In the genomic region with DNA sequence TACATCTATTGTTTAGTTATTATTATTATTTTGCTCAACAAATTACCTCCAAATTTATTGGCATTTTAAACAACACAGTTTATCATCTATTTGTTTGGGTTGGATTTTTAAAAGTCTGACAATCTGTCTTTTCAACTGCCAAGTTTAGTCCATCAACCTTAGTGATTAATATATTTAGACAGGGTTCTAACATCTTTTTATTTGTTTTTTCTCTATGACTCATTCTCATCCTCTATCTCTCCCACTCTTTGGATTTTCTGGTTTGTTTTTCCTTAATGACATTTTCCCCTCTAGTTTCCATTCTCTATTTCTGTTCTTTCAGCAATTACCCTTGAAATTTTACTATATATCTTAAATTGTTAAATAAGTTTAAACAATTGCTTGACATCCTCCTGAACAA, we compare ENCODE assay signal across 15 cellular contexts. TPM values are rescaled to one million over a fixed set of nuclear protein-coding genes. Genes with fewer than 3 reads are reported as not detected.
DNase-seq lines count a peak whose midpoint lies in the region; ATAC-seq and TF ChIP-seq lines count a peak whose summit lies in the region.
"Had no signal": no experiment of that assay in that cellular context is flagged by ENCODE, and none has a peak within 500 bp of the region (broad histone marks: within the 10 kb centered on the region; RNA-seq: fewer than 3 reads in every experiment).

No MANE protein-coding gene starts in this region.

- CTCF ChIA-PET in PC-3 (lab: Charles Lee) = no interaction called here
- CTCF ChIA-PET in naive thymus-derived CD4-positive, alpha-beta T cell (lab: Charles Lee) = no interaction called here

- no peaks in the 10 kb centered on the region for H3K27me3 ChIP-seq in PC-3 (ENCODE audit: low read length)
- no peaks in the 10 kb centered on the region for H3K27me3 ChIP-seq in naive thymus-derived CD4-positive, alpha-beta T cell (ENCODE audit: control insufficient read depth in 2 of 2, insufficient read depth in 2 of 2, low read length in 2 of 2)
- H3K27me3 ChIP-seq: BLaER1 treated with 17β-estradiol and CSF1 and Interleukin-3, amounts not matched to agents 10 nM and 100 nM had no signal

- peak overlapping the region; percentile 66 for H3K27ac ChIP-seq in PC-3 (ENCODE audit: low read length)
- H3K27ac ChIP-seq in naive thymus-derived CD4-positive, alpha-beta T cell (ENCODE audit: low read depth, low read length) = no peak overlapping the region
- H3K27ac ChIP-seq: BLaER1 treated with 17β-estradiol and CSF1 and Interleukin-3, amounts not matched to agents 10 nM and 100 nM had no signal

- no peak for DNase-seq in activated naive CD4-positive, alpha-beta T cell treated with anti-CD3 and anti-CD28 coated beads, Interleukin-2, amount 50 U/mL, for 72 hours (ENCODE audit: low spot score in 2 of 2)
- DNase-seq in PC-3 = peak; percentile 56
- DNase-seq in central memory CD8-positive, alpha-beta T cell (ENCODE audit: low spot score in 2 of 2) = no peak
- DNase-seq in naive thymus-derived CD4-positive, alpha-beta T cell = no peak
- DNase-seq in activated effector memory CD4-positive, alpha-beta T cell treated with Interleukin-2 at 50 U/mL for 16 hours = no peak
- DNase-seq in activated effector memory CD4-positive, alpha-beta T cell treated with anti-CD3 and anti-CD28 coated beads, Interleukin-2, amount 50 U/mL, for 16 hours = no peak
- DNase-seq: 8988T; ACHN; CD4-positive, alpha-beta memory T cell; DND-41; H7 had no signal

- no peaks in the 10 kb centered on the region for H3K9me3 Mint-ChIP-seq in activated naive CD4-positive, alpha-beta T cell treated with anti-CD3 and anti-CD28 coated beads, Interleukin-2, amount 50 U/mL, for 24 hours
- peaks cover 0 to 4% of the 10 kb centered on the region in 2 donors for H3K9me3 Mint-ChIP-seq in activated naive CD4-positive, alpha-beta T cell treated with anti-CD3 and anti-CD28 coated beads, Interleukin-2, amount 50 U/mL, for 72 hours
- H3K9me3 Mint-ChIP-seq in central memory CD8-positive, alpha-beta T cell = no peaks in the 10 kb centered on the region
- H3K9me3 Mint-ChIP-seq in naive thymus-derived CD4-positive, alpha-beta T cell = no peaks in the 10 kb centered on the region
- H3K9me3 Mint-ChIP-seq: CD4-positive, alpha-beta memory T cell; GM23338 had no signal

- no peak overlapping the region for H2AFZ ChIP-seq in PC-3 (ENCODE audit: low read length)
- H2AFZ ChIP-seq: GM23338 had no signal

- peak overlapping the region; percentile 20 for H3K4me3 Mint-ChIP-seq in activated naive CD4-positive, alpha-beta T cell treated with anti-CD3 and anti-CD28 coated beads, Interleukin-2, amount 50 U/mL, for 24 hours
- no peak overlapping the region for H3K4me3 Mint-ChIP-seq in central memory CD8-positive, alpha-beta T cell
- H3K4me3 Mint-ChIP-seq in naive thymus-derived CD4-positive, alpha-beta T cell = no peak overlapping the region
- H3K4me3 Mint-ChIP-seq: CD4-positive, alpha-beta memory T cell; GM23338 had no signal

- POLR2A ChIA-PET in PC-3 (lab: Charles Lee; ENCODE audit: unreplicated experiment) = no interaction called here
- POLR2A ChIA-PET in naive thymus-derived CD4-positive, alpha-beta T cell (lab: Charles Lee) = no interaction called here

- H3K79me2 ChIP-seq in PC-3 (ENCODE audit: low read length) = no peaks in the 10 kb centered on the region

- ATAC-seq in activated naive CD4-positive, alpha-beta T cell treated with anti-CD3 and anti-CD28 coated beads, Interleukin-2, amount 50 U/mL, for 72 hours = no peak
- ATAC-seq in PC-3 = peak; percentile 82
- ATAC-seq in central memory CD8-positive, alpha-beta T cell (replicated peaks; ENCODE audit: extremely low read depth, poor library complexity, severe bottlenecking) = no peak
- ATAC-seq in naive thymus-derived CD4-positive, alpha-beta T cell = no peak
- no peak for ATAC-seq in GM18868 (IDR thresholded peaks at IDR 0.05; ENCODE audit: unreplicated experiment)
- ATAC-seq: GM23338 had no signal

- H3K36me3 ChIP-seq in PC-3 (ENCODE audit: low read depth, low read length) = no peaks in the 10 kb centered on the region
- no peaks in the 10 kb centered on the region for H3K36me3 ChIP-seq in naive thymus-derived CD4-positive, alpha-beta T cell (ENCODE audit: control insufficient read depth in 2 of 3, insufficient read depth in 3 of 3, low read length in 3 of 3)

- no peaks in the 10 kb centered on the region for H3K9me3 ChIP-seq in PC-3 (ENCODE audit: low read length)
- H3K9me3 ChIP-seq in naive thymus-derived CD4-positive, alpha-beta T cell (ENCODE audit: control insufficient read depth in 2 of 3, low read length in 3 of 3) = no peaks in the 10 kb centered on the region

- H3K4me2 ChIP-seq in PC-3 (ENCODE audit: low read length) = peak overlapping the region; percentile 30
- H3K4me2 ChIP-seq: BLaER1 treated with 17β-estradiol and CSF1 and Interleukin-3, amounts not matched to agents 10 nM and 100 nM; GM23338 had no signal

- intact Hi-C loops in PC-3 (cut with micrococcal nuclease) = loop anchor here (1.0 to 5.0 kb wide), 2 partner anchors 34 to 69 kb away; no protein-coding TSS in a partner anchor
- intact Hi-C loops in naive thymus-derived CD4-positive, alpha-beta T cell (cut with micrococcal nuclease) = no loop called here

- BruUV-seq in PC-3 (replicated peaks; lab: Mats Ljungman, UMichigan) = no TSS peak

- H4K20me1 ChIP-seq in PC-3 (ENCODE audit: low read length) = no peaks in the 10 kb centered on the region

- TF ChIP-seq CTCF in PC-3 (conservative IDR thresholded peaks at IDR 0.05; ENCODE audit: low read depth, low read length) = no peak

- peaks cover 42% of the 10 kb centered on the region for H3K4me1 Mint-ChIP-seq in activated naive CD4-positive, alpha-beta T cell treated with anti-CD3 and anti-CD28 coated beads, Interleukin-2, amount 50 U/mL, for 24 hours
- H3K4me1 Mint-ChIP-seq in central memory CD8-positive, alpha-beta T cell = no peaks in the 10 kb centered on the region
- peaks cover 0 to 36% (median 19%) of the 10 kb centered on the region in 7 donors for H3K4me1 Mint-ChIP-seq in naive thymus-derived CD4-positive, alpha-beta T cell
- H3K4me1 Mint-ChIP-seq: GM23338 had no signal

- H3K9ac ChIP-seq in PC-3 (ENCODE audit: low read length) = 0 out of 2 replicates have a peak overlapping the region, but pooled peaks have one; percentile 13
- H3K9ac ChIP-seq: BLaER1 treated with 17β-estradiol and CSF1 and Interleukin-3, amounts not matched to agents 10 nM and 100 nM had no signal

- no peak overlapping the region for H3K4me3 ChIP-seq in PC-3 (ENCODE audit: low read length)
- H3K4me3 ChIP-seq in naive thymus-derived CD4-positive, alpha-beta T cell (ENCODE audit: low read length) = no peak overlapping the region
- H3K4me3 ChIP-seq: BLaER1 treated with 17β-estradiol and CSF1 and Interleukin-3, amounts not matched to agents 10 nM and 100 nM; GM23338 had no signal

- no peaks in the 10 kb centered on the region for H3K9me2 ChIP-seq in PC-3 (replicated peaks; ENCODE audit: low read length)

- H3K36me3 Mint-ChIP-seq in activated naive CD4-positive, alpha-beta T cell treated with anti-CD3 and anti-CD28 coated beads, Interleukin-2, amount 50 U/mL, for 24 hours = peaks cover 11% of the 10 kb centered on the region
- peaks cover 0 to 19% of the 10 kb centered on the region in 2 donors for H3K36me3 Mint-ChIP-seq in activated naive CD4-positive, alpha-beta T cell treated with anti-CD3 and anti-CD28 coated beads, Interleukin-2, amount 50 U/mL, for 72 hours
- peaks cover 8% of the 10 kb centered on the region for H3K36me3 Mint-ChIP-seq in central memory CD8-positive, alpha-beta T cell (ENCODE audit: insufficient read depth)
- peaks cover 3 to 27% (median 15%) of the 10 kb centered on the region in 5 donors for H3K36me3 Mint-ChIP-seq in naive thymus-derived CD4-positive, alpha-beta T cell

- H3F3A ChIP-seq in PC-3 (ENCODE audit: low read length, unreplicated experiment) = no peaks in the 10 kb centered on the region

- no peak overlapping the region for H3K27ac Mint-ChIP-seq in activated naive CD4-positive, alpha-beta T cell treated with anti-CD3 and anti-CD28 coated beads, Interleukin-2, amount 50 U/mL, for 24 hours
- no peak overlapping the region for H3K27ac Mint-ChIP-seq in activated naive CD4-positive, alpha-beta T cell treated with anti-CD3 and anti-CD28 coated beads, Interleukin-2, amount 50 U/mL, for 72 hours
- peak overlapping the region; percentile 13 for H3K27ac Mint-ChIP-seq in central memory CD8-positive, alpha-beta T cell (ENCODE audit: low read depth)
- H3K27ac Mint-ChIP-seq in naive thymus-derived CD4-positive, alpha-beta T cell = peak overlapping the region in 5 of 9 donors; percentile 2 to 83 (median 69)
- H3K27ac Mint-ChIP-seq: GM23338 had no signal

- H3K4me1 ChIP-seq in PC-3 (ENCODE audit: insufficient read depth, low read length) = peaks cover 37% of the 10 kb centered on the region
- H3K4me1 ChIP-seq in naive thymus-derived CD4-positive, alpha-beta T cell (ENCODE audit: control insufficient read depth in 2 of 2, insufficient read depth in 2 of 2, low read length in 2 of 2) = no peaks in the 10 kb centered on the region

- H3K27me3 Mint-ChIP-seq in activated naive CD4-positive, alpha-beta T cell treated with anti-CD3 and anti-CD28 coated beads, Interleukin-2, amount 50 U/mL, for 24 hours = no peaks in the 10 kb centered on the region
- no peaks in the 10 kb centered on the region for H3K27me3 Mint-ChIP-seq in central memory CD8-positive, alpha-beta T cell
- H3K27me3 Mint-ChIP-seq in naive thymus-derived CD4-positive, alpha-beta T cell = no peaks in the 10 kb centered on the region
- H3K27me3 Mint-ChIP-seq: CD4-positive, alpha-beta memory T cell had no signal

RNA-seq across cellular contexts. Expression of a gene that starts 41.9 kb away (rescaled TPM):
- 100 to 1,000 TPM in 1 of 2 donors, 10 to 100 TPM in 1; 90.4 to 107 TPM for total RNA-seq in activated naive CD4-positive, alpha-beta T cell treated with anti-CD3 and anti-CD28 coated beads, Interleukin-2, amount 50 U/mL, for 72 hours
- total RNA-seq in PC-3 (2014; rRNA removed) = 486 and 540 TPM in 2 replicates
- 10 to 100 TPM; 62.4 to 83.8 (median 65.5) TPM for total RNA-seq in naive thymus-derived CD4-positive, alpha-beta T cell
- polyA plus RNA-seq in naive thymus-derived CD4-positive, alpha-beta T cell = 100 to 1,000 TPM; 166 to 212 TPM

RNA-seq across cellular contexts. Expression of a gene that starts 56.9 kb away (rescaled TPM):
- total RNA-seq in activated naive CD4-positive, alpha-beta T cell treated with anti-CD3 and anti-CD28 coated beads, Interleukin-2, amount 50 U/mL, for 72 hours = 10 to 100 TPM; 49.9 to 53.0 TPM
- total RNA-seq in PC-3 (2014; rRNA removed) = 51.6 and 57.6 TPM in 2 replicates
- total RNA-seq in naive thymus-derived CD4-positive, alpha-beta T cell = 10 to 100 TPM; 21.8 to 40.3 (median 33.0) TPM
- polyA plus RNA-seq in naive thymus-derived CD4-positive, alpha-beta T cell = 10 to 100 TPM; 32.9 to 41.1 TPM

Comparison
In these comparisons a context has a peak if more than half of its experiments do, and no peak if none do; other contexts are left out.
1. H3K27ac Mint-ChIP-seq: peak in central memory CD8-positive, alpha-beta T cell (single experiment) and naive thymus-derived CD4-positive, alpha-beta T cell (5 of 9); none in activated naive CD4-positive, alpha-beta T cell treated with anti-CD3 and anti-CD28 coated beads, Interleukin-2, amount 50 U/mL, for 24 hours (single experiment) and activated naive CD4-positive, alpha-beta T cell treated with anti-CD3 and anti-CD28 coated beads, Interleukin-2, amount 50 U/mL, for 72 hours (0 of 2).